In the genomic region with DNA sequence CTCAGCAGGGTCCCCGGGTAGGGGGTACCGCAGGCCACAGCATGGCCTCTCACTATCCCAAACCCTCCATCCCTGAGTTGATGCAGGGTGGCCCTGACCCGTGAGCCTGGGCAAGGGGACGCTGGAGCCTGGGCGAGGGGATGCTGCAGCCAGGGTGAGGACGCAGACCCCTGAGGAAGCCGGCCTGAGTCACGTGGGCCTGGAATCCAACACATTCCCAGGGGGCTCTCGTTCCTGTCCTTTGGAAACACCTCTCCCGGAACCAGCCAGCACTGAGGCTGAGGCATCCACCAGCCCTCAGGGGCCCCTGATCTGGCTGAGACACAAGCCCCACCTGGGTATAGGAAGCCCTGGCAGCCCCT, we compare ENCODE assay signal across 25 cellular contexts.
DNase-seq lines count a peak whose midpoint lies in the region; ATAC-seq lines count a peak whose summit lies in the region.
"Had no signal": no experiment of that assay in that cellular context is flagged by ENCODE, and none has a peak within 500 bp of the region (broad histone marks: within the 10 kb centered on the region; RNA-seq: fewer than 3 reads in every experiment).

No MANE protein-coding gene starts in this region.

- ATAC-seq in left ventricle myocardium superior: no peak
- ATAC-seq in naive thymus-derived CD4-positive, alpha-beta T cell: no peak
- no peak for ATAC-seq in activated CD4-positive, CD25-positive, alpha-beta regulatory T cell treated with anti-CD3 and anti-CD28 coated beads, Interleukin-2, amount 50 U/mL, for 24 hours
- ATAC-seq: stimulated activated effector memory CD8-positive, alpha-beta T cell treated with anti-CD3 and anti-CD28 coated beads, Interleukin-12 subunit alpha, Interleukin-12 subunit beta, amount 100 ng/mL, for 72 hours had no signal

- H3K4me1 ChIP-seq in naive thymus-derived CD4-positive, alpha-beta T cell (ENCODE audit: control insufficient read depth in 2 of 2, insufficient read depth in 2 of 2, low read length in 2 of 2): no peaks in the 10 kb centered on the region
- H3K4me1 ChIP-seq: testis had no signal

- H3K36me3 ChIP-seq in naive thymus-derived CD4-positive, alpha-beta T cell (ENCODE audit: control insufficient read depth in 2 of 3, insufficient read depth in 3 of 3, low read length in 3 of 3): no peaks in the 10 kb centered on the region

- peaks cover 0 to 9% (median 8%) of the 10 kb centered on the region in 3 experiments for H3K9me3 ChIP-seq in naive thymus-derived CD4-positive, alpha-beta T cell (ENCODE audit: control insufficient read depth in 2 of 3, low read length in 3 of 3)
- H3K9me3 ChIP-seq: testis had no signal

- H3K4me3 Mint-ChIP-seq in activated naive CD8-positive, alpha-beta T cell: peak overlapping the region; percentile 80
- peak overlapping the region in 8 of 10 donors; percentile 72 to 90 (median 82) for H3K4me3 Mint-ChIP-seq in naive thymus-derived CD4-positive, alpha-beta T cell
- H3K4me3 Mint-ChIP-seq: activated CD4-positive, alpha-beta T cell treated with anti-CD3 and anti-CD28 coated beads, Interleukin-2, amount 10 ng/mL, durations not matched to agents 24 days and 14 days had no signal

- intact Hi-C loops in cardiac septum (cut with DNase I) (no loop called here), left ventricle myocardium superior (cut with micrococcal nuclease) (no loop called here)
- intact Hi-C loops in naive thymus-derived CD4-positive, alpha-beta T cell (cut with micrococcal nuclease): no loop called here

- H3K9me3 Mint-ChIP-seq in activated naive CD8-positive, alpha-beta T cell (ENCODE audit: low read depth): peaks cover 5% of the 10 kb centered on the region
- peaks cover under 1 to 10% (median 5%) of the 10 kb centered on the region in 11 donors for H3K9me3 Mint-ChIP-seq in naive thymus-derived CD4-positive, alpha-beta T cell

- peaks cover 2% of the 10 kb centered on the region for H3K36me3 Mint-ChIP-seq in activated naive CD8-positive, alpha-beta T cell
- peaks cover 0 to 7% (median 5%) of the 10 kb centered on the region in 5 donors for H3K36me3 Mint-ChIP-seq in naive thymus-derived CD4-positive, alpha-beta T cell
- H3K36me3 Mint-ChIP-seq: CD14-positive monocyte; stimulated activated effector memory CD8-positive, alpha-beta T cell treated with anti-CD3 and anti-CD28 coated beads, Interleukin-12 subunit alpha, Interleukin-12 subunit beta, amount 100 ng/mL, for 72 hours had no signal

- H3K27me3 ChIP-seq in naive thymus-derived CD4-positive, alpha-beta T cell (ENCODE audit: control insufficient read depth in 2 of 2, insufficient read depth in 2 of 2, low read length in 2 of 2): no peaks in the 10 kb centered on the region
- H3K27me3 ChIP-seq: testis had no signal

- CTCF ChIA-PET in naive thymus-derived CD4-positive, alpha-beta T cell (lab: Charles Lee): no interaction called here

- POLR2A ChIA-PET in naive thymus-derived CD4-positive, alpha-beta T cell (lab: Charles Lee): no interaction called here

- DNase-seq in cardiac septum (ENCODE audit: low spot score): peak; percentile 22
- no peak for DNase-seq in left ventricle myocardium superior
- DNase-seq in naive thymus-derived CD4-positive, alpha-beta T cell: no peak
- DNase-seq in ureter (ENCODE audit: low spot score): peak; percentile 29
- no peak for DNase-seq in activated CD4-positive, alpha-beta T cell treated with anti-CD3 and anti-CD28 coated beads, Interleukin-2, amount 50 U/mL, for 1 hour
- no peak for DNase-seq in activated CD4-positive, alpha-beta T cell treated with anti-CD3 and anti-CD28 coated beads, Interleukin-2, amount 50 U/mL, for 4 hours
- DNase-seq: activated CD4-positive, alpha-beta T cell treated with anti-CD3 and anti-CD28 coated beads, Interleukin-2, amount 10 ng/mL, durations not matched to agents 24 days and 14 days; activated naive CD4-positive, alpha-beta T cell treated with Interleukin-2 at 50 U/mL for 16 hours; activated T-cell treated with anti-CD3 and anti-CD28 coated beads for 4 hours; DMS 273 treated with DMSO at 0.1 percent for 48 hours; kidney glomerular epithelial cell; NCI-H1048; NCI-H1694 treated with DMSO at 0.1 percent for 48 hours; NCI-H526 treated with DMSO at 0.1 percent for 48 hours; occipital lobe; stimulated activated CD4-positive, alpha-beta T cell treated with anti-CD3 and anti-CD28 coated beads, Interleukin-2, amount 100 ng/mL, for 48 hours; testis had no signal

- H3K4me1 Mint-ChIP-seq in activated naive CD8-positive, alpha-beta T cell (ENCODE audit: low read depth): peaks cover 12% of the 10 kb centered on the region
- peaks cover 5 to 14% (median 11%) of the 10 kb centered on the region in 7 donors for H3K4me1 Mint-ChIP-seq in naive thymus-derived CD4-positive, alpha-beta T cell

- H3K27ac Mint-ChIP-seq in activated naive CD8-positive, alpha-beta T cell: no peak overlapping the region
- peak overlapping the region in 3 of 9 donors; percentile 7 to 71 (median 8) for H3K27ac Mint-ChIP-seq in naive thymus-derived CD4-positive, alpha-beta T cell
- H3K27ac Mint-ChIP-seq: activated CD4-positive, alpha-beta T cell treated with anti-CD3 and anti-CD28 coated beads, Interleukin-2, amount 10 ng/mL, durations not matched to agents 24 days and 14 days; T-helper 2 cell treated with Interferon-gamma antibody and Interleukin-4, amounts not matched to agents 5 μg/mL and 100 μg/mL, for 36 hours had no signal

- no peak overlapping the region for H3K27ac ChIP-seq in naive thymus-derived CD4-positive, alpha-beta T cell (ENCODE audit: low read depth, low read length)
- H3K27ac ChIP-seq: dorsolateral prefrontal cortex, testis, VCaP had no signal

- H3K4me3 ChIP-seq in naive thymus-derived CD4-positive, alpha-beta T cell (ENCODE audit: low read length): no peak overlapping the region
- H3K4me3 ChIP-seq: lung, testis had no signal

- peaks cover 4% of the 10 kb centered on the region for H3K27me3 Mint-ChIP-seq in activated naive CD8-positive, alpha-beta T cell
- H3K27me3 Mint-ChIP-seq in naive thymus-derived CD4-positive, alpha-beta T cell: peaks cover 2 to 11% (median 9%) of the 10 kb centered on the region in 5 donors

Comparison
In these comparisons a context has a peak if more than half of its experiments do, and no peak if none do; other contexts are left out.
1. DNase-seq: peak in cardiac septum (single experiment) and ureter (single experiment); none in left ventricle myocardium superior (single experiment), naive thymus-derived CD4-positive, alpha-beta T cell (0 of 9), activated CD4-positive, alpha-beta T cell treated with anti-CD3 and anti-CD28 coated beads, Interleukin-2, amount 50 U/mL, for 1 hour (single experiment) and activated CD4-positive, alpha-beta T cell treated with anti-CD3 and anti-CD28 coated beads, Interleukin-2, amount 50 U/mL, for 4 hours (0 of 2).